Comparison of ENCODE assay signal across 32 cellular contexts in the genomic region with DNA sequence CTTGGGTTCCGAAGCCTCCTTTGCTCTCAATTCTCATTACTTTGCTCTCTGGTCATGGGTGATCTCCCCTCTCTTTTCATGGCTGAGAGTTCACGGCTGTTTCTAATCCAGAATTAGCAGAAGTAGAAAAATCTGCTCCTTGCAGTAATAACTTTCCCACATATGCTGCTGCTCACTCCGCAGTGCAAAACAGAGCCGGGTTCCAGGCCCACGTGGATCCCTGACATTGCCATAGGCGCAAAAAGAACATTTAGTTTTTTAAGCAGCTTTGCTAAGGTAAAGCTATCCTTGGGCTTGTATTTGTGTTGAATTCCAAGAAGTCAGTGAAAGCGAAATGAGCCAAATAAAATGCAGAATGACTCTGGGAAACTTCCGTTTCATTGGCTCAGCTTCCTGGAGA.
"Had no signal": no experiment of that assay in that cellular context is flagged by ENCODE, and none has a peak within 500 bp of the region (broad histone marks: within the 10 kb centered on the region; RNA-seq: fewer than 3 reads in every experiment).

No MANE protein-coding gene starts in this region.

- H3K27ac ChIP-seq: brain microvascular endothelial cell, coronary artery, dorsolateral prefrontal cortex, esophagus squamous epithelium, WERI-Rb-1 had no signal

- H3K4me3 ChIP-seq: coronary artery, dorsolateral prefrontal cortex, esophagus squamous epithelium had no signal

- H3K27ac Mint-ChIP-seq: activated B cell treated with CpG ODN at 0.5 μM for 24 hours; activated CD8-positive, alpha-beta T cell treated with anti-CD3 and anti-CD28 coated beads for 36 hours; activated naive CD8-positive, alpha-beta T cell; activated T-helper 17 cell treated with anti-CD3 and anti-CD28 coated beads, Interleukin-2, amount 50 U/mL, for 72 hours; dendritic cell treated with granulocyte-macrophage colony-stimulating factor and Interleukin-4, amounts not matched to agents 40 ng/mL and 50 ng/mL, for 4 days; T-helper 17 cell; T-helper 2 cell treated with Interferon-gamma antibody and Interleukin-4, amounts not matched to agents 5 μg/mL and 100 μg/mL, for 36 hours had no signal

- H3K27me3 Mint-ChIP-seq: activated B cell treated with CpG ODN at 0.5 μM for 24 hours; activated CD8-positive, alpha-beta T cell treated with anti-CD3 and anti-CD28 coated beads for 36 hours; activated naive CD8-positive, alpha-beta T cell; activated T-helper 17 cell treated with anti-CD3 and anti-CD28 coated beads, Interleukin-2, amount 50 U/mL, for 72 hours; central memory CD8-positive, alpha-beta T cell; dendritic cell treated with granulocyte-macrophage colony-stimulating factor and Interleukin-4, amounts not matched to agents 40 ng/mL and 50 ng/mL, for 4 days; T-helper 17 cell had no signal

- H3K4me1 ChIP-seq: esophagus squamous epithelium had no signal

- FAIRE-seq: astrocyte, bronchial epithelial cell, frontal cortex had no signal

- H3K4me3 Mint-ChIP-seq: activated B cell treated with CpG ODN at 0.5 μM for 24 hours; activated CD8-positive, alpha-beta T cell treated with anti-CD3 and anti-CD28 coated beads for 36 hours; activated naive CD8-positive, alpha-beta T cell; activated T-cell treated with anti-CD3 and anti-CD28 coated beads, Interleukin-2, amount 50 U/mL, for 4 hours; activated T-helper 17 cell treated with anti-CD3 and anti-CD28 coated beads, Interleukin-2, amount 50 U/mL, for 72 hours; central memory CD8-positive, alpha-beta T cell; dendritic cell treated with granulocyte-macrophage colony-stimulating factor and Interleukin-4, amounts not matched to agents 40 ng/mL and 50 ng/mL, for 4 days; T-helper 17 cell; T-helper 2 cell treated with Interferon-gamma antibody and Interleukin-4, amounts not matched to agents 5 μg/mL and 100 μg/mL, for 36 hours had no signal

- H3K9me3 ChIP-seq: esophagus squamous epithelium had no signal

- DNase-seq: activated B cell treated with CpG ODN at 0.5 μM for 24 hours; activated CD4-positive, alpha-beta T cell treated with anti-CD3 and anti-CD28 coated beads for 48 hours; activated CD4-positive, alpha-beta T cell treated with anti-CD3 and anti-CD28 coated beads, Interleukin-2, amount 50 U/mL, for 1 hour; activated CD4-positive, alpha-beta T cell treated with anti-CD3 and anti-CD28 coated beads, Interleukin-2, amount 50 U/mL, for 48 hours; activated CD8-positive, alpha-beta memory T cell treated with anti-CD3 and anti-CD28 coated beads for 24 hours; activated CD8-positive, alpha-beta T cell treated with anti-CD3 and anti-CD28 coated beads for 36 hours; activated effector memory CD4-positive, alpha-beta T cell treated with Interleukin-2 at 50 U/mL for 16 hours; activated gamma-delta T cell treated with Interleukin-2 at 50 U/mL for 16 hours; activated naive CD4-positive, alpha-beta T cell treated with anti-CD3 and anti-CD28 coated beads, Interleukin-2, amount 50 U/mL, for 16 hours; activated naive CD4-positive, alpha-beta T cell treated with Interleukin-2 at 50 U/mL for 16 hours; activated T-cell treated with anti-CD3 and anti-CD28 coated beads, Interleukin-2, amount 50 U/mL, for 4 hours; amniotic stem cell; anterior cingulate cortex; brain microvascular endothelial cell; dorsolateral prefrontal cortex; effector memory CD4-positive, alpha-beta T cell; erythroblast; esophagus squamous epithelium; glutamatergic neuron; T-helper 1 cell; T-helper 17 cell; T1000; WERI-Rb-1 had no signal

- H3K36me3 ChIP-seq: brain microvascular endothelial cell, esophagus squamous epithelium, WERI-Rb-1 had no signal

- H3K9me3 Mint-ChIP-seq: activated B cell treated with CpG ODN at 0.5 μM for 24 hours; activated CD8-positive, alpha-beta T cell treated with anti-CD3 and anti-CD28 coated beads for 36 hours; activated T-cell treated with anti-CD3 and anti-CD28 coated beads, Interleukin-2, amount 50 U/mL, for 4 hours; activated T-helper 17 cell treated with anti-CD3 and anti-CD28 coated beads, Interleukin-2, amount 50 U/mL, for 72 hours; central memory CD8-positive, alpha-beta T cell; dendritic cell treated with granulocyte-macrophage colony-stimulating factor and Interleukin-4, amounts not matched to agents 40 ng/mL and 50 ng/mL, for 4 days; T-helper 2 cell treated with Interferon-gamma antibody and Interleukin-4, amounts not matched to agents 5 μg/mL and 100 μg/mL, for 36 hours had no signal

- H3K4me1 Mint-ChIP-seq: activated B cell treated with CpG ODN at 0.5 μM for 24 hours; activated T-helper 17 cell treated with anti-CD3 and anti-CD28 coated beads, Interleukin-2, amount 50 U/mL, for 72 hours had no signal

- H3K27me3 ChIP-seq: brain microvascular endothelial cell, dorsolateral prefrontal cortex, esophagus squamous epithelium had no signal
